In the genomic region with DNA sequence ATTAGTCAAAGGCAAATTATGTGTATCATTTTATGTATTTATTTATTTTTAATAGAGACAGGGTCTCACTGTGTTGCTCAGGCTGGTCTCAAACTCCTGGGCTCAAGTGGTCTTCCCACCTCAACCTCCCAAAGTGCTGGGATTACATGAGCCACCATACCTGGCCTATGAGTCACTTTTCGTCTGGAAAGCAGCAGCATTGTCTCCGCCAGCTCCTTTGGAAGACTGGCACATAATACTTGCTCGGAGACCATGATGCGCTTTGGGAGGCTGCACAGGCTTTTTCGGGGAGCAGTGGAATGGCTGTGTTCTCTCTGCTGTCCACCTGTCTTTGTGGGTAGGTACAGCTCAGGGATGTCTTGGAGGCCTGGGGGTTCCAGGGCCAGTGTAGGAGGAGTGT, we compare ENCODE assay signal across 1 cellular context.
TF ChIP-seq lines count a peak whose summit lies in the region.

No MANE protein-coding gene starts in this region.

TF ChIP-seq in H1, 55 proteins besides CTCF, POLR2A, EP300 and RAD21:
- TF ChIP-seq JUND (IDR thresholded peaks at IDR 0.05; ENCODE audit: low read length) (peak; percentile 55; the same call in 1 of the 2 replicates), GABPA (IDR thresholded peaks at IDR 0.05; ENCODE audit: borderline replicate concordance, insufficient read depth, low read length) (no peak)
